ENCODE assay signal across 6 cellular contexts in genomic region chr3:169811606-169812123, GRCh38. TPM values are rescaled to one million over a fixed set of nuclear protein-coding genes. Genes with fewer than 3 reads are reported as not detected.
DNase-seq lines count a peak whose midpoint lies in the region; ATAC-seq, FAIRE-seq and TF ChIP-seq lines count a peak whose summit lies in the region.

No MANE protein-coding gene starts in this region.

- BruUV-seq in Caco-2 (replicated peaks; lab: Mats Ljungman, UMichigan), result no TSS peak

- no peak for TF ChIP-seq CTCF in Caco-2 (IDR thresholded peaks at IDR 0.05; ENCODE audit: insufficient read depth in 1 of 2, low read depth in 1 of 2, low read length in 1 of 2, severe bottlenecking in 1 of 2, unreplicated experiment in 1 of 2)
- TF ChIP-seq CTCF in brain microvascular endothelial cell (IDR thresholded peaks at IDR 0.05; ENCODE audit: low read depth, low read length, missing control alignments), result no peak
- TF ChIP-seq CTCF in mucosa of descending colon (IDR thresholded peaks at IDR 0.05), result no peak
- no peak for TF ChIP-seq CTCF in D721Med (IDR thresholded peaks at IDR 0.05; ENCODE audit: insufficient read depth, missing control alignments)

- H3K4me3 ChIP-seq in Caco-2 (ENCODE audit: low read depth, low read length) (peak overlapping the region; percentile 33), brain microvascular endothelial cell (ENCODE audit: low read depth, low read length) (peak overlapping the region; percentile 65), mucosa of descending colon (no peak overlapping the region)

- no peaks in the 10 kb centered on the region for H3K36me3 Mint-ChIP-seq in Caco-2 (ENCODE audit: insufficient read depth, unreplicated experiment)

- no peak for FAIRE-seq in D721Med (lab: Jason Lieb, UNC)

- ATAC-seq in mucosa of descending colon, result peak; percentile 3

- DNase-seq in Caco-2 (no peak), NCI-H1417 treated with DMSO at 0.1 percent for 48 hours (lab: John Stamatoyannopoulos, UW) (peak; percentile 38), brain microvascular endothelial cell (peak; percentile 71), mucosa of descending colon (peak in 1 of 3 donors; percentile 17), D721Med (ENCODE audit: insufficient read length, low spot score) (no peak)
- DNase-seq in activated CD4-positive, CD25-positive, alpha-beta regulatory T cell (lab: John Stamatoyannopoulos, UW), result no peak

- CTCF ChIA-PET in Caco-2 (lab: Charles Lee), result no interaction called here

- no peaks in the 10 kb centered on the region for H3K27me3 ChIP-seq in Caco-2 (replicated peaks; ENCODE audit: control insufficient read depth, insufficient read depth, low read length)
- no peaks in the 10 kb centered on the region for H3K27me3 ChIP-seq in brain microvascular endothelial cell (replicated peaks)

- POLR2A ChIA-PET in Caco-2 (lab: Charles Lee), result no interaction called here

- peaks cover 15% of the 10 kb centered on the region for H3K9me3 Mint-ChIP-seq in Caco-2 (ENCODE audit: unreplicated experiment)

- H3K36me3 ChIP-seq in Caco-2 (ENCODE audit: control insufficient read depth, insufficient read depth, low read length) (no peaks in the 10 kb centered on the region), brain microvascular endothelial cell (replicated peaks) (no peaks in the 10 kb centered on the region), mucosa of descending colon (ENCODE audit: low read depth) (no peaks in the 10 kb centered on the region)

- in situ Hi-C loops in brain microvascular endothelial cell (cut with HindIII; ENCODE audit: low pct_ligation_motif_present, low sequenced_read_pairs), result no loop called here

- H3K4me1 Mint-ChIP-seq in Caco-2 (ENCODE audit: low read depth, unreplicated experiment), result no peaks in the 10 kb centered on the region

- H3K9me3 ChIP-seq in Caco-2, result peaks cover 9% of the 10 kb centered on the region
- H3K9me3 ChIP-seq in mucosa of descending colon, result no peaks in the 10 kb centered on the region

- H3K27ac Mint-ChIP-seq in Caco-2 (ENCODE audit: unreplicated experiment), result no peak overlapping the region

- H3K4me3 Mint-ChIP-seq in Caco-2 (ENCODE audit: unreplicated experiment), result peak overlapping the region; percentile 60

- no peaks in the 10 kb centered on the region for H3K4me1 ChIP-seq in Caco-2
- peaks cover 10% of the 10 kb centered on the region for H3K4me1 ChIP-seq in mucosa of descending colon (ENCODE audit: low read depth)

- H3K27ac ChIP-seq in brain microvascular endothelial cell, result peak overlapping the region; percentile 49

- H3K27me3 Mint-ChIP-seq in Caco-2 (ENCODE audit: insufficient read depth, unreplicated experiment), result peaks cover 2% of the 10 kb centered on the region

- intact Hi-C loops in Caco-2 (cut with micrococcal nuclease; ENCODE audit: unreplicated experiment) (no loop called here), mucosa of descending colon (cut with DNase I, micrococcal nuclease) (no loop called here)

RNA-seq across cellular contexts. Expression of gene LRRIQ4, which starts 1.0 kb away (rescaled TPM):
- total RNA-seq in Caco-2 (2022) (not detected in 2 replicates), mucosa of descending colon (under 1 TPM in 1 of 3 donors, not detected in 2; 0.22 TPM)

RNA-seq across cellular contexts. Expression of gene LRRC34, which starts 1.0 kb away (rescaled TPM):
- total RNA-seq in Caco-2 (2022), result not detected in 2 replicates
- 1 to 10 TPM in 1 of 3 donors, under 1 TPM in 2; 0.49 to 1.6 (median 0.67) TPM for total RNA-seq in mucosa of descending colon

RNA-seq across cellular contexts. Expression of gene MYNN, which starts 38.5 kb away (rescaled TPM):
- 9.8 and 10.6 TPM in 2 replicates for total RNA-seq in Caco-2 (2022)
- 10 to 100 TPM; 11.6 to 17.4 (median 13.7) TPM for total RNA-seq in mucosa of descending colon

RNA-seq across cellular contexts. Expression of gene ACTRT3, which starts 42.3 kb away (rescaled TPM):
- total RNA-seq in Caco-2 (2022), result not detected in 2 replicates
- total RNA-seq in mucosa of descending colon, result 1 to 10 TPM in 2 of 3 donors, under 1 TPM in 1; 0.90 to 1.1 (median 1.0) TPM

RNA-seq across cellular contexts. Expression of gene TERC, which starts 46.8 kb away (rescaled TPM):
- total RNA-seq in Caco-2 (2022), result 17.1 and 19.0 TPM in 2 replicates
- 1 to 10 TPM in 2 of 3 donors, not detected in 1; 2.3 to 7.6 TPM for total RNA-seq in mucosa of descending colon

Comparison
In these comparisons a context has a peak if more than half of its experiments do, and no peak if none do; other contexts are left out.
1. DNase-seq: peak in NCI-H1417 treated with DMSO at 0.1 percent for 48 hours (single experiment) and brain microvascular endothelial cell (single experiment); none in Caco-2 (0 of 2), activated CD4-positive, CD25-positive, alpha-beta regulatory T cell (0 of 4) and D721Med (single experiment).